9 cellular contexts compared by ENCODE assay signal in genomic region chr10:79246209-79246581, GRCh38.
DNase-seq lines count a peak whose midpoint lies in the region; ATAC-seq and TF ChIP-seq lines count a peak whose summit lies in the region.
"Had no signal": no experiment of that assay in that cellular context is flagged by ENCODE, and none has a peak within 500 bp of the region (broad histone marks: within the 10 kb centered on the region; RNA-seq: fewer than 3 reads in every experiment).

No MANE protein-coding gene starts in this region.

- H3K9ac ChIP-seq in PC-3 (ENCODE audit: low read length): no peak overlapping the region

- H3K4me3 ChIP-seq in GM12875 (ENCODE audit: low read depth, low read length): peak overlapping the region; percentile 85
- no peak overlapping the region for H3K4me3 ChIP-seq in PC-3 (ENCODE audit: low read length)

- H3K4me1 ChIP-seq in PC-3 (ENCODE audit: insufficient read depth, low read length): peaks cover 9% of the 10 kb centered on the region

- H3K9me3 Mint-ChIP-seq in activated T-helper 2 cell treated with anti-CD3 and anti-CD28 coated beads, Interferon-gamma antibody, Interleukin-2, Interleukin-4, amounts not matched to agents 10 μg/mL and 5 μg/mL and 100 μg/mL, durations not matched to agents 14 hours and 24 hours and 36 hours: no peaks in the 10 kb centered on the region
- H3K9me3 Mint-ChIP-seq in stimulated activated effector memory CD8-positive, alpha-beta T cell treated with anti-CD3 and anti-CD28 coated beads, Interleukin-12 subunit alpha, Interleukin-12 subunit beta, amount 100 ng/mL, for 72 hours: no peaks in the 10 kb centered on the region

- no peak for TF ChIP-seq POLR2A in erythroblast (IDR thresholded peaks at IDR 0.05; ENCODE audit: low read length)

- TF ChIP-seq CTCF in GM12875 (IDR thresholded peaks at IDR 0.05; ENCODE audit: borderline replicate concordance, insufficient read depth, low read depth, low read length) (no peak), PC-3 (conservative IDR thresholded peaks at IDR 0.05; ENCODE audit: low read depth, low read length) (no peak)

- H3K79me2 ChIP-seq in PC-3 (ENCODE audit: low read length): 0 out of 2 replicates have a peak, but pooled peaks cover 4% of the 10 kb centered on the region

- POLR2A ChIA-PET in PC-3 (lab: Charles Lee; ENCODE audit: unreplicated experiment): interaction anchor here (0.6 kb wide), 1 partner anchor 22 kb away, joined by 3 read pairs; no protein-coding TSS in a partner anchor

- H3K27me3 Mint-ChIP-seq in activated T-helper 2 cell treated with anti-CD3 and anti-CD28 coated beads, Interferon-gamma antibody, Interleukin-2, Interleukin-4, amounts not matched to agents 10 μg/mL and 5 μg/mL and 100 μg/mL, durations not matched to agents 14 hours and 24 hours and 36 hours (ENCODE audit: low read depth): no peaks in the 10 kb centered on the region

- H3K9me3 ChIP-seq in PC-3 (ENCODE audit: low read length): no peaks in the 10 kb centered on the region

- no peak overlapping the region for H3K4me2 ChIP-seq in PC-3 (ENCODE audit: low read length)

- peak overlapping the region; percentile 95 for H3K27ac Mint-ChIP-seq in activated T-helper 2 cell treated with anti-CD3 and anti-CD28 coated beads, Interferon-gamma antibody, Interleukin-2, Interleukin-4, amounts not matched to agents 10 μg/mL and 5 μg/mL and 100 μg/mL, durations not matched to agents 14 hours and 24 hours and 36 hours
- H3K27ac Mint-ChIP-seq in stimulated activated effector memory CD8-positive, alpha-beta T cell treated with anti-CD3 and anti-CD28 coated beads, Interleukin-12 subunit alpha, Interleukin-12 subunit beta, amount 100 ng/mL, for 72 hours: peak overlapping the region; percentile 90

- no TSS peak for BruUV-seq in PC-3 (replicated peaks; lab: Mats Ljungman, UMichigan)

- CTCF ChIA-PET in PC-3 (lab: Charles Lee): no interaction called here

- no peaks in the 10 kb centered on the region for H4K20me1 ChIP-seq in PC-3 (ENCODE audit: low read length)

- no peaks in the 10 kb centered on the region for H3K36me3 ChIP-seq in PC-3 (ENCODE audit: low read depth, low read length)

- H3K27me3 ChIP-seq in layer of hippocampus (ENCODE audit: control insufficient read depth, insufficient read depth, low read length) (no peaks in the 10 kb centered on the region), PC-3 (ENCODE audit: low read length) (no peaks in the 10 kb centered on the region)

- intact Hi-C loops in activated T-helper 2 cell treated with anti-CD3 and anti-CD28 coated beads, Interferon-gamma antibody, Interleukin-2, Interleukin-4, amounts not matched to agents 10 μg/mL and 5 μg/mL and 100 μg/mL, durations not matched to agents 14 hours and 24 hours and 36 hours (cut with micrococcal nuclease): loop anchor here (5.0 kb wide), 2 partner anchors 109 to 179 kb away; partner anchors contain the start of gene ZMIZ1
- intact Hi-C loops in PC-3 (cut with micrococcal nuclease): no loop called here

- DNase-seq in activated T-helper 2 cell treated with anti-CD3 and anti-CD28 coated beads, Interferon-gamma antibody, Interleukin-2, Interleukin-4, amounts not matched to agents 10 μg/mL and 5 μg/mL and 100 μg/mL, durations not matched to agents 14 hours and 24 hours and 36 hours (ENCODE audit: low spot score): no peak
- DNase-seq in stimulated activated effector memory CD8-positive, alpha-beta T cell treated with anti-CD3 and anti-CD28 coated beads, Interleukin-12 subunit alpha, Interleukin-12 subunit beta, amount 100 ng/mL, for 72 hours (ENCODE audit: low spot score in 2 of 2): no peak
- DNase-seq in PC-3: no peak
- no peak for DNase-seq in erythroblast (lab: John Stamatoyannopoulos, UW)
- no peak for DNase-seq in HuH-7 (ENCODE audit: low spot score)
- DNase-seq in activated effector memory CD4-positive, alpha-beta T cell treated with anti-CD3 and anti-CD28 coated beads, Interleukin-2, amount 50 U/mL, for 16 hours: no peak
- DNase-seq: stimulated activated naive CD4-positive, alpha-beta T cell had no signal

- no peak overlapping the region for H2AFZ ChIP-seq in PC-3 (ENCODE audit: low read length)

- H3F3A ChIP-seq in PC-3 (ENCODE audit: low read length, unreplicated experiment): peaks cover 7% of the 10 kb centered on the region

- no peaks in the 10 kb centered on the region for H3K9me2 ChIP-seq in PC-3 (replicated peaks; ENCODE audit: low read length)

- H3K4me1 Mint-ChIP-seq in activated T-helper 2 cell treated with anti-CD3 and anti-CD28 coated beads, Interferon-gamma antibody, Interleukin-2, Interleukin-4, amounts not matched to agents 10 μg/mL and 5 μg/mL and 100 μg/mL, durations not matched to agents 14 hours and 24 hours and 36 hours (ENCODE audit: low read depth): peaks cover 70% of the 10 kb centered on the region
- peaks cover 81% of the 10 kb centered on the region for H3K4me1 Mint-ChIP-seq in stimulated activated effector memory CD8-positive, alpha-beta T cell treated with anti-CD3 and anti-CD28 coated beads, Interleukin-12 subunit alpha, Interleukin-12 subunit beta, amount 100 ng/mL, for 72 hours

- H3K36me3 Mint-ChIP-seq in activated T-helper 2 cell treated with anti-CD3 and anti-CD28 coated beads, Interferon-gamma antibody, Interleukin-2, Interleukin-4, amounts not matched to agents 10 μg/mL and 5 μg/mL and 100 μg/mL, durations not matched to agents 14 hours and 24 hours and 36 hours (ENCODE audit: low read depth): peaks cover 33% of the 10 kb centered on the region
- H3K36me3 Mint-ChIP-seq in stimulated activated effector memory CD8-positive, alpha-beta T cell treated with anti-CD3 and anti-CD28 coated beads, Interleukin-12 subunit alpha, Interleukin-12 subunit beta, amount 100 ng/mL, for 72 hours: peaks cover 44% of the 10 kb centered on the region

- H3K4me3 Mint-ChIP-seq in activated T-helper 2 cell treated with anti-CD3 and anti-CD28 coated beads, Interferon-gamma antibody, Interleukin-2, Interleukin-4, amounts not matched to agents 10 μg/mL and 5 μg/mL and 100 μg/mL, durations not matched to agents 14 hours and 24 hours and 36 hours (ENCODE audit: low read depth): peak overlapping the region; percentile 94
- peak overlapping the region; percentile 68 for H3K4me3 Mint-ChIP-seq in stimulated activated effector memory CD8-positive, alpha-beta T cell treated with anti-CD3 and anti-CD28 coated beads, Interleukin-12 subunit alpha, Interleukin-12 subunit beta, amount 100 ng/mL, for 72 hours

- H3K27ac ChIP-seq in layer of hippocampus (ENCODE audit: low read depth, low read length) (peak overlapping the region; percentile 85), PC-3 (ENCODE audit: low read length) (no peak overlapping the region)

- ATAC-seq in stimulated activated effector memory CD8-positive, alpha-beta T cell treated with anti-CD3 and anti-CD28 coated beads, Interleukin-12 subunit alpha, Interleukin-12 subunit beta, amount 100 ng/mL, for 72 hours: no peak
- ATAC-seq in PC-3: no peak
